20 cellular contexts compared by ENCODE assay signal in the genomic region with DNA sequence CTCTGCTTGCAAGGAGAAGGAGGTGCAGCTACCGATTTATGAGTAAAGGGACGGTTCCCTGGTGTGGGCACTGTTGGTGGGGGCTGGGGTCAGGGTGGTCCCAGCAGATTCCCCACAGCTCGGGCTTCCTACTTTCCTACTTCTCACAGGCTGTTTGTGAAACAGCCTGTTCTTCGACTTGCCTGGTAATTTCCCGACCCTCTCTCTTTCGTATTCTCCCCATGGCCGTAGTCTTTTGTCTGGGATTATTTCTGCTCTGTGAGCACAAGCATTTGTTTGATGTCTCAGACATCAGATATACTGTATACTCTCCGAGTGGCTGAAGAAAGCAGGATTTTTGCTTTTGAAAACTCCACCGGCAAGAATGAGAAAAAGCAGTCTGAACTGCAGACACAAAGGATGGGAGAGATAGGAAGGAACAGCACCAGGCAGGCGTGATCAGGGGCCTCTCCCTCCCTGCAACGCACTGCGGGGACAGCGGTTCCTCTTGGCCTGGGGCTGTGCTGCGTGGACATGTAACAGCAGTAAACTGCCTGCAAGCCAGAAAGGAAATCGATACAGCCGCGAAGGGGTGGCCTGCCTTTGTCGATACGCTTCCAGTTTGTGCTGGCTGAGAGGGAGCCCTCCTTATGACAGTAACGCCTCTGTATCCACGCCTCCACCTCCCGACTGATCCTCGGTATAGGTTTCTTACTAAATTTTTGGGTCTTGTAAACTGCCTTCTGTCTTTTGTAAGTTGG.
DNase-seq lines count a peak whose midpoint lies in the region; ATAC-seq, FAIRE-seq and TF ChIP-seq lines count a peak whose summit lies in the region.
"Had no signal": no experiment of that assay in that cellular context is flagged by ENCODE, and none has a peak within 500 bp of the region (broad histone marks: within the 10 kb centered on the region; RNA-seq: fewer than 3 reads in every experiment).

No MANE protein-coding gene starts in this region.

- intact Hi-C loops in sigmoid colon (cut with DNase I) = no loop called here

- H3K4me1 Mint-ChIP-seq in WTC11 = no peaks in the 10 kb centered on the region
- H3K4me1 Mint-ChIP-seq: activated naive CD4-positive, alpha-beta T cell treated with anti-CD3 and anti-CD28 coated beads, Interleukin-2, amount 50 U/mL, for 24 hours; stimulated activated naive B cell treated with anti-CD40 and anti-IgM and Interleukin-4, amounts not matched to agents 10 μg/mL and 1 μg/mL and 100 μg/mL, for 72 hours had no signal

- WGBS in sigmoid colon, 2 donors = 28 to 65% methylated on average over 23 of the region's 23 CpGs

- H3K36me3 ChIP-seq in sigmoid colon = no peaks in the 10 kb centered on the region

- H3K4me3 Mint-ChIP-seq in WTC11 = no peak overlapping the region
- H3K4me3 Mint-ChIP-seq: activated naive CD4-positive, alpha-beta T cell treated with anti-CD3 and anti-CD28 coated beads, Interleukin-2, amount 50 U/mL, for 24 hours; CD14-positive monocyte; stimulated activated naive B cell treated with anti-CD40 and anti-IgM and Interleukin-4, amounts not matched to agents 10 μg/mL and 1 μg/mL and 100 μg/mL, for 72 hours; T-helper 1 cell treated with Interleukin-12 subunit alpha and Interleukin-12 subunit beta and Interleukin-4 antibody, amounts not matched to agents 30 μg/mL and 1 μg/mL, for 36 hours; type B pancreatic cell had no signal

- ATAC-seq in WTC11 (peak; percentile 57), GM21528 (IDR thresholded peaks at IDR 0.05; ENCODE audit: low FRiP score, unreplicated experiment) (no peak)
- ATAC-seq: Right ventricle myocardium inferior; stimulated activated naive B cell treated with anti-CD40 and anti-IgM and Interleukin-4, amounts not matched to agents 10 μg/mL and 1 μg/mL and 100 μg/mL, for 72 hours had no signal

- CTCF ChIA-PET in WTC11 (lab: Charles Lee) = no interaction called here

- H3K27me3 ChIP-seq in sigmoid colon = peaks cover 0 to 30% (median 12%) of the 10 kb centered on the region in 3 donors

- no peak for FAIRE-seq in H54 (lab: Jason Lieb, UNC)
- FAIRE-seq: HTR-8/SVneo had no signal

- TF ChIP-seq EP300 in sigmoid colon (IDR thresholded peaks at IDR 0.05) = no peak

- no peaks in the 10 kb centered on the region for H3K27me3 Mint-ChIP-seq in WTC11 (ENCODE audit: low read depth)

- H3K27ac Mint-ChIP-seq in WTC11 = no peak overlapping the region
- H3K27ac Mint-ChIP-seq: activated naive CD4-positive, alpha-beta T cell treated with anti-CD3 and anti-CD28 coated beads, Interleukin-2, amount 50 U/mL, for 24 hours; CD14-positive monocyte; stimulated activated naive B cell treated with anti-CD40 and anti-IgM and Interleukin-4, amounts not matched to agents 10 μg/mL and 1 μg/mL and 100 μg/mL, for 72 hours; T-helper 1 cell treated with Interleukin-12 subunit alpha and Interleukin-12 subunit beta and Interleukin-4 antibody, amounts not matched to agents 30 μg/mL and 1 μg/mL, for 36 hours; type B pancreatic cell had no signal

- H3K36me3 Mint-ChIP-seq in WTC11 = peaks cover 3% of the 10 kb centered on the region
- H3K36me3 Mint-ChIP-seq: activated naive CD4-positive, alpha-beta T cell treated with anti-CD3 and anti-CD28 coated beads, Interleukin-2, amount 50 U/mL, for 24 hours; CD14-positive monocyte; stimulated activated naive B cell treated with anti-CD40 and anti-IgM and Interleukin-4, amounts not matched to agents 10 μg/mL and 1 μg/mL and 100 μg/mL, for 72 hours; type B pancreatic cell had no signal

- no peaks in the 10 kb centered on the region for H3K9me3 ChIP-seq in sigmoid colon

- peaks cover 0 to 20% (median 7%) of the 10 kb centered on the region in 4 donors for H3K4me1 ChIP-seq in sigmoid colon

- peaks cover 5% of the 10 kb centered on the region for H3K9me3 Mint-ChIP-seq in WTC11

- TF ChIP-seq CTCF in WTC11 (IDR thresholded peaks at IDR 0.05) (no peak), sigmoid colon (IDR thresholded peaks at IDR 0.05) (no peak), foreskin fibroblast (IDR thresholded peaks at IDR 0.05; ENCODE audit: low read depth, low read length) (no peak)

- H3K4me3 ChIP-seq in sigmoid colon = peak overlapping the region in 3 of 4 donors; percentile 5 to 25 (median 20)
- H3K4me3 ChIP-seq in foreskin fibroblast (ENCODE audit: low read depth in 1 of 2, low read length in 2 of 2) = peak overlapping the region in 1 of 2 donors; percentile 30

- POLR2A ChIA-PET in WTC11 (lab: Charles Lee) = no interaction called here

- no peak overlapping the region for H3K27ac ChIP-seq in sigmoid colon
- H3K27ac ChIP-seq: 22Rv1 had no signal

- TF ChIP-seq POLR2A in sigmoid colon (IDR thresholded peaks at IDR 0.05) (no peak), H54 (IDR thresholded peaks at IDR 0.05; ENCODE audit: low read depth, low read length) (no peak)

- DNase-seq in DMS53 (lab: John Stamatoyannopoulos, UW) = peak; percentile 1
- DNase-seq in DMS53 treated with DMSO at 0.1 percent for 48 hours (lab: John Stamatoyannopoulos, UW; ENCODE audit: unreplicated experiment) = no peak
- DNase-seq in WTC11 (ENCODE audit: low spot score) = no peak
- DNase-seq in iPS-NIHi7 (ENCODE audit: extremely low spot score) = peak; percentile 24
- DNase-seq in sigmoid colon = no peak
- no peak for DNase-seq in foreskin fibroblast
- no peak for DNase-seq in H54 (ENCODE audit: insufficient read length, low spot score)
- DNase-seq: activated CD4-positive, alpha-beta T cell treated with anti-CD3 and anti-CD28 coated beads for 1 hour; activated CD8-positive, alpha-beta memory T cell treated with anti-CD3 and anti-CD28 coated beads, Interleukin-2, amount 50 U/mL, for 4 hours; effector memory CD4-positive, alpha-beta T cell; mesendoderm; stimulated activated naive B cell treated with anti-CD40 and anti-IgM and Interleukin-4, amounts not matched to agents 10 μg/mL and 1 μg/mL and 100 μg/mL, for 72 hours had no signal

TF ChIP-seq in WTC11, 78 proteins besides CTCF, POLR2A, EP300 and RAD21:
- TF ChIP-seq, protein P1, sequence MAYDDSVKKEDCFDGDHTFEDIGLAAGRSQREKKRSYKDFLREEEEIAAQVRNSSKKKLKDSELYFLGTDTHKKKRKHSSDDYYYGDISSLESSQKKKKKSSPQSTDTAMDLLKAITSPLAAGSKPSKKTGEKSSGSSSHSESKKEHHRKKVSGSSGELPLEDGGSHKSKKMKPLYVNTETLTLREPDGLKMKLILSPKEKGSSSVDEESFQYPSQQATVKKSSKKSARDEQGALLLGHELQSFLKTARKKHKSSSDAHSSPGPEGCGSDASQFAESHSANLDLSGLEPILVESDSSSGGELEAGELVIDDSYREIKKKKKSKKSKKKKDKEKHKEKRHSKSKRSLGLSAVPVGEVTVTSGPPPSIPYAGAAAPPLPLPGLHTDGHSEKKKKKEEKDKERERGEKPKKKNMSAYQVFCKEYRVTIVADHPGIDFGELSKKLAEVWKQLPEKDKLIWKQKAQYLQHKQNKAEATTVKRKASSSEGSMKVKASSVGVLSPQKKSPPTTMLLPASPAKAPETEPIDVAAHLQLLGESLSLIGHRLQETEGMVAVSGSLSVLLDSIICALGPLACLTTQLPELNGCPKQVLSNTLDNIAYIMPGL (CRISPR knock-in tag; IDR thresholded peaks at IDR 0.05) = no peak
- TF ChIP-seq ZNF416 (CRISPR knock-in tag; IDR thresholded peaks at IDR 0.05) (no peak), GABPB1 (CRISPR knock-in tag; IDR thresholded peaks at IDR 0.05) (no peak)
- TF ChIP-seq, protein P2, sequence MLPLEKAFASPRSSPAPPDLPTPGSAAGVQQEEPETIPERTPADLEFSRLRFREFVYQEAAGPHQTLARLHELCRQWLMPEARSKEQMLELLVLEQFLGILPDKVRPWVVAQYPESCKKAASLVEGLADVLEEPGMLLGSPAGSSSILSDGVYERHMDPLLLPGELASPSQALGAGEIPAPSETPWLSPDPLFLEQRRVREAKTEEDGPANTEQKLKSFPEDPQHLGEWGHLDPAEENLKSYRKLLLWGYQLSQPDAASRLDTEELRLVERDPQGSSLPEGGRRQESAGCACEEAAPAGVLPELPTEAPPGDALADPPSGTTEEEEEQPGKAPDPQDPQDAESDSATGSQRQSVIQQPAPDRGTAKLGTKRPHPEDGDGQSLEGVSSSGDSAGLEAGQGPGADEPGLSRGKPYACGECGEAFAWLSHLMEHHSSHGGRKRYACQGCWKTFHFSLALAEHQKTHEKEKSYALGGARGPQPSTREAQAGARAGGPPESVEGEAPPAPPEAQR (CRISPR knock-in tag; IDR thresholded peaks at IDR 0.05) = no peak
- TF ChIP-seq, protein P3, sequence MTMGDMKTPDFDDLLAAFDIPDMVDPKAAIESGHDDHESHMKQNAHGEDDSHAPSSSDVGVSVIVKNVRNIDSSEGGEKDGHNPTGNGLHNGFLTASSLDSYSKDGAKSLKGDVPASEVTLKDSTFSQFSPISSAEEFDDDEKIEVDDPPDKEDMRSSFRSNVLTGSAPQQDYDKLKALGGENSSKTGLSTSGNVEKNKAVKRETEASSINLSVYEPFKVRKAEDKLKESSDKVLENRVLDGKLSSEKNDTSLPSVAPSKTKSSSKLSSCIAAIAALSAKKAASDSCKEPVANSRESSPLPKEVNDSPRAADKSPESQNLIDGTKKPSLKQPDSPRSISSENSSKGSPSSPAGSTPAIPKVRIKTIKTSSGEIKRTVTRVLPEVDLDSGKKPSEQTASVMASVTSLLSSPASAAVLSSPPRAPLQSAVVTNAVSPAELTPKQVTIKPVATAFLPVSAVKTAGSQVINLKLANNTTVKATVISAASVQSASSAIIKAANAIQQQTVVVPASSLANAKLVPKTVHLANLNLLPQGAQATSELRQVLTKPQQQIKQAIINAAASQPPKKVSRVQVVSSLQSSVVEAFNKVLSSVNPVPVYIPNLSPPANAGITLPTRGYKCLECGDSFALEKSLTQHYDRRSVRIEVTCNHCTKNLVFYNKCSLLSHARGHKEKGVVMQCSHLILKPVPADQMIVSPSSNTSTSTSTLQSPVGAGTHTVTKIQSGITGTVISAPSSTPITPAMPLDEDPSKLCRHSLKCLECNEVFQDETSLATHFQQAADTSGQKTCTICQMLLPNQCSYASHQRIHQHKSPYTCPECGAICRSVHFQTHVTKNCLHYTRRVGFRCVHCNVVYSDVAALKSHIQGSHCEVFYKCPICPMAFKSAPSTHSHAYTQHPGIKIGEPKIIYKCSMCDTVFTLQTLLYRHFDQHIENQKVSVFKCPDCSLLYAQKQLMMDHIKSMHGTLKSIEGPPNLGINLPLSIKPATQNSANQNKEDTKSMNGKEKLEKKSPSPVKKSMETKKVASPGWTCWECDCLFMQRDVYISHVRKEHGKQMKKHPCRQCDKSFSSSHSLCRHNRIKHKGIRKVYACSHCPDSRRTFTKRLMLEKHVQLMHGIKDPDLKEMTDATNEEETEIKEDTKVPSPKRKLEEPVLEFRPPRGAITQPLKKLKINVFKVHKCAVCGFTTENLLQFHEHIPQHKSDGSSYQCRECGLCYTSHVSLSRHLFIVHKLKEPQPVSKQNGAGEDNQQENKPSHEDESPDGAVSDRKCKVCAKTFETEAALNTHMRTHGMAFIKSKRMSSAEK (CRISPR knock-in tag; IDR thresholded peaks at IDR 0.05; ENCODE audit: borderline replicate concordance) = no peak

Comparison
In these comparisons a context has a peak if more than half of its experiments do, and no peak if none do; other contexts are left out.
1. DNase-seq: peak in DMS53 (single experiment) and iPS-NIHi7 (single experiment); none in DMS53 treated with DMSO at 0.1 percent for 48 hours (single experiment), WTC11 (single experiment), sigmoid colon (single experiment), foreskin fibroblast (0 of 2) and H54 (single experiment).